Comparison of ENCODE assay signal across 8 cellular contexts in the genomic region with DNA sequence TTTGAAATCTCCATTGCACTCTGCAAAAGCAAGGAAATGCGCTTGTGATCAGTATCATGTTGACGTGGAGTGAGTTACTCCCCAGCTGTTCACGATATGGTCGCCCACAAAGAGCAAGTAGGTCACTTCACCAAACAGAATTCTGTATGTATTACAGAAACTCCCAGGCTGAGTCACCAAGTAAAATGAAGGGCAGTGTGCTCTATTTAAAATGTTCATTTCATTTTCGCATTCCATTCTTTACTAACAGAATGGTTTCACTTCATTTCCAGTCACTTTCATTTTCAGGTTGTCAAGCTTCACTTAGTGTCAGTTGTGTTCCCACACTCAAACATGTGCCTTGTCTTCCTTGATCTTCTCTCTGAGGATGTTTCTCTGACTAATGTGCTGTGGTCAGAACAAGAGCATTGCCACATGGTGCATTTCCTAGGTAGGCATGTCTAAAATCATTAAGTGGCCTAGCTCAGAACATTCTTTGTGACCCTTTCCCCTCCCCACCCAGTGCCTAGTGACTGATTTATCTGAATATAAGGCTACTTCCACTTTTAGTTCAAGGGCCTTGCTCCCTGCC.
DNase-seq lines count a peak whose midpoint lies in the region; ATAC-seq and TF ChIP-seq lines count a peak whose summit lies in the region.

No MANE protein-coding gene starts in this region.

- intact Hi-C loops in activated B cell treated with CpG ODN at 0.5 μM for 24 hours (cut with micrococcal nuclease), result loop anchor here (1.0 to 5.0 kb wide), 3 partner anchors 22 to 582 kb away; partner anchors contain the start of gene ZFP36L1

- no peak overlapping the region for H3K4me3 ChIP-seq in epithelial cell of esophagus (ENCODE audit: low read length)

- ATAC-seq in GM19468 (IDR thresholded peaks at IDR 0.05; ENCODE audit: extremely low read depth, unreplicated experiment) (peak; percentile 80), HG03575 (IDR thresholded peaks at IDR 0.05; ENCODE audit: extremely low read depth, insufficient number of reproducible peaks, low FRiP score, unreplicated experiment) (peak; percentile 79), activated B cell treated with CpG ODN at 0.5 μM for 24 hours (ENCODE audit: low read depth) (peak; percentile 87)

- H3K27me3 Mint-ChIP-seq in activated B cell treated with CpG ODN at 0.5 μM for 24 hours (no peaks in the 10 kb centered on the region), neural crest cell (ENCODE audit: low read depth) (no peaks in the 10 kb centered on the region)

- H3K4me1 Mint-ChIP-seq in activated B cell treated with CpG ODN at 0.5 μM for 24 hours (peaks cover 54% of the 10 kb centered on the region), neural crest cell (peaks cover 11% of the 10 kb centered on the region)

- CTCF ChIA-PET in activated B cell treated with CpG ODN at 0.5 μM for 24 hours (lab: Charles Lee), result no interaction called here

- in situ Hi-C loops in G401 (cut with HindIII; ENCODE audit: low sequenced_read_pairs), result no loop called here

- H3K9me3 Mint-ChIP-seq in activated B cell treated with CpG ODN at 0.5 μM for 24 hours (no peaks in the 10 kb centered on the region), neural crest cell (peaks cover 3% of the 10 kb centered on the region)

- H3K36me3 Mint-ChIP-seq in activated B cell treated with CpG ODN at 0.5 μM for 24 hours (ENCODE audit: low read depth) (no peaks in the 10 kb centered on the region), neural crest cell (ENCODE audit: low read depth) (no peaks in the 10 kb centered on the region)

- POLR2A ChIA-PET in activated B cell treated with CpG ODN at 0.5 μM for 24 hours (lab: Charles Lee), result interaction anchor here (0.6 to 1.6 kb wide), 6 partner anchors 9 to 606 kb away, joined by 3 to 10 read pairs (median 6); partner anchors contain the start of gene ZFP36L1

- TF ChIP-seq CTCF in activated B cell treated with CpG ODN at 0.5 μM for 24 hours (IDR thresholded peaks at IDR 0.05), result no peak
- TF ChIP-seq CTCF in epithelial cell of esophagus (IDR thresholded peaks at IDR 0.05; ENCODE audit: insufficient read depth, low read depth, low read length, missing control alignments), result no peak
- no peak for TF ChIP-seq CTCF in neural crest cell (conservative IDR thresholded peaks at IDR 0.05)

- H3K27ac Mint-ChIP-seq in activated B cell treated with CpG ODN at 0.5 μM for 24 hours, result peak overlapping the region; percentile 84
- H3K27ac Mint-ChIP-seq in neural crest cell (ENCODE audit: unreplicated experiment), result peak overlapping the region; percentile 51

- peak; percentile 68 for DNase-seq in COLO829 (ENCODE audit: low spot score)
- DNase-seq in activated B cell treated with CpG ODN at 0.5 μM for 24 hours, result no peak
- DNase-seq in epithelial cell of esophagus (ENCODE audit: low read depth), result peak; percentile 81
- DNase-seq in neural crest cell (ENCODE audit: low read depth, low spot score), result no peak
- DNase-seq in G401 (ENCODE audit: low spot score), result no peak
- no peak for DNase-seq in NCI-H1417 treated with DMSO at 0.1 percent for 48 hours (lab: John Stamatoyannopoulos, UW)

- H3K4me3 Mint-ChIP-seq in activated B cell treated with CpG ODN at 0.5 μM for 24 hours, result peak overlapping the region; percentile 64
- H3K4me3 Mint-ChIP-seq in neural crest cell, result no peak overlapping the region

Comparison
In these comparisons a context has a peak if more than half of its experiments do, and no peak if none do; other contexts are left out.
1. DNase-seq: peak in COLO829 (single experiment) and epithelial cell of esophagus (single experiment); none in activated B cell treated with CpG ODN at 0.5 μM for 24 hours (single experiment), neural crest cell (single experiment), G401 (single experiment) and NCI-H1417 treated with DMSO at 0.1 percent for 48 hours (single experiment).
2. Peak in every context shown above with its lines, with median percentiles within 50 percentile points of each other: ATAC-seq.